In genomic region chr1:23217421-23218115, GRCh38 we compare ENCODE assay signal across 9 cellular contexts. TPM values are rescaled to one million over a fixed set of nuclear protein-coding genes. Genes with fewer than 3 reads are reported as not detected.
A peak's percentile ranks its signal among the peaks of the same experiment; 100 is the strongest.
DNase-seq lines count a peak whose midpoint lies in the region; ATAC-seq, FAIRE-seq and TF ChIP-seq lines count a peak whose summit lies in the region.
"Had no signal": no experiment of that assay in that cellular context is flagged by ENCODE, and none has a peak within 500 bp of the region (broad histone marks: within the 10 kb centered on the region; RNA-seq: fewer than 3 reads in every experiment).

HTR1D (minus strand) TSS chr1:23217502; CDS start chr1:23194219, 23,283 bp downstream.

- H3K79me2 ChIP-seq in astrocyte (ENCODE audit: insufficient read depth, low read length) = no peaks in the 10 kb centered on the region

- no peak for TF ChIP-seq CTCF in astrocyte (IDR thresholded peaks at IDR 0.05; ENCODE audit: insufficient read depth, low read depth, low read length)
- TF ChIP-seq CTCF in thyroid gland (IDR thresholded peaks at IDR 0.05) = no peak

- peak; percentile 52 for ATAC-seq in left lobe of liver
- no peak for ATAC-seq in HG02610 (IDR thresholded peaks at IDR 0.05; ENCODE audit: unreplicated experiment)
- ATAC-seq in HG02973 (IDR thresholded peaks at IDR 0.05; ENCODE audit: unreplicated experiment) = no peak

- no peaks in the 10 kb centered on the region for H3K9me3 Mint-ChIP-seq in activated naive CD4-positive, alpha-beta T cell treated with anti-CD3 and anti-CD28 coated beads, Interleukin-2, amount 10 ng/mL, durations not matched to agents 7 days and 5 days
- peaks cover 6% of the 10 kb centered on the region for H3K9me3 Mint-ChIP-seq in astrocyte (ENCODE audit: unreplicated experiment)

- H3K27me3 Mint-ChIP-seq in activated naive CD4-positive, alpha-beta T cell treated with anti-CD3 and anti-CD28 coated beads, Interleukin-2, amount 10 ng/mL, durations not matched to agents 7 days and 5 days = peaks cover 91% of the 10 kb centered on the region
- peaks cover 35% of the 10 kb centered on the region for H3K27me3 Mint-ChIP-seq in astrocyte (ENCODE audit: low read depth, unreplicated experiment)

- intact Hi-C loops in thyroid gland (cut with DNase I) = loop anchor here (5.0 kb wide), 1 partner anchor 60 kb away; no protein-coding TSS in a partner anchor

- CTCF ChIA-PET in activated naive CD4-positive, alpha-beta T cell treated with anti-CD3 and anti-CD28 coated beads, Interleukin-2, amount 10 ng/mL, durations not matched to agents 7 days and 5 days (lab: Charles Lee) = interaction anchor here (0.6 to 1.7 kb wide), 3 partner anchors 10 to 186 kb away, joined by 3 to 4 read pairs (median 4); no protein-coding TSS in a partner anchor

- peak; percentile 25 for DNase-seq in activated naive CD4-positive, alpha-beta T cell treated with anti-CD3 and anti-CD28 coated beads, Interleukin-2, amount 10 ng/mL, durations not matched to agents 7 days and 5 days
- no peak for DNase-seq in activated naive CD4-positive, alpha-beta T cell treated with Interleukin-2 at 50 U/mL for 16 hours
- no peak for DNase-seq in astrocyte (ENCODE audit: low read depth)
- DNase-seq in left lobe of liver (ENCODE audit: low spot score) = no peak
- DNase-seq in thyroid gland = peak; percentile 7 to 9
- no peak for DNase-seq in middle frontal gyrus (ENCODE audit: extremely low spot score, low spot score)

- no peaks in the 10 kb centered on the region for H3K9me3 ChIP-seq in astrocyte (ENCODE audit: insufficient read depth, low read depth, low read length)
- H3K9me3 ChIP-seq in thyroid gland = no peaks in the 10 kb centered on the region
- H3K9me3 ChIP-seq: adrenal gland had no signal

- H2AFZ ChIP-seq in astrocyte (ENCODE audit: low read depth, low read length) = peak within 1 kb of the TSS; percentile 52

- H3K4me2 ChIP-seq in astrocyte (ENCODE audit: low read length) = peak within 1 kb of the TSS; percentile 79

- no peak for FAIRE-seq in astrocyte (lab: Jason Lieb, UNC)

- peaks cover 28% of the 10 kb centered on the region for H3K27me3 ChIP-seq in astrocyte (ENCODE audit: insufficient read depth, low read length)
- no peaks in the 10 kb centered on the region for H3K27me3 ChIP-seq in thyroid gland

- WGBS in thyroid gland, 2 donors = 5 to 9% methylated on average over 14 to 21 of the region's 45 CpGs

- peak within 1 kb of the TSS; percentile 16 for H3K4me3 Mint-ChIP-seq in activated naive CD4-positive, alpha-beta T cell treated with anti-CD3 and anti-CD28 coated beads, Interleukin-2, amount 10 ng/mL, durations not matched to agents 7 days and 5 days
- peak within 1 kb of the TSS; percentile 67 for H3K4me3 Mint-ChIP-seq in astrocyte (ENCODE audit: unreplicated experiment)

- no peaks in the 10 kb centered on the region for H4K20me1 ChIP-seq in astrocyte (ENCODE audit: insufficient read depth, low read length)

- H3K4me1 ChIP-seq in astrocyte (ENCODE audit: insufficient read depth, low read length) (peaks cover 5% of the 10 kb centered on the region), thyroid gland (peaks cover 5 to 13% of the 10 kb centered on the region in 2 donors)

- H3K36me3 Mint-ChIP-seq in activated naive CD4-positive, alpha-beta T cell treated with anti-CD3 and anti-CD28 coated beads, Interleukin-2, amount 10 ng/mL, durations not matched to agents 7 days and 5 days = no peaks in the 10 kb centered on the region
- H3K36me3 Mint-ChIP-seq in astrocyte (ENCODE audit: low read depth, unreplicated experiment) = peaks cover 6% of the 10 kb centered on the region

- peaks cover 10% of the 10 kb centered on the region for H3K4me1 Mint-ChIP-seq in activated naive CD4-positive, alpha-beta T cell treated with anti-CD3 and anti-CD28 coated beads, Interleukin-2, amount 10 ng/mL, durations not matched to agents 7 days and 5 days
- peaks cover 13% of the 10 kb centered on the region for H3K4me1 Mint-ChIP-seq in astrocyte (ENCODE audit: low read depth, unreplicated experiment)

- no peak within 1 kb of the TSS for H3K9ac ChIP-seq in astrocyte (ENCODE audit: low read length)

- H3K36me3 ChIP-seq in astrocyte (ENCODE audit: insufficient read depth, low read length) (no peaks in the 10 kb centered on the region), thyroid gland (no peaks in the 10 kb centered on the region)
- H3K36me3 ChIP-seq: adrenal gland had no signal

- peak within 1 kb of the TSS; percentile 28 for H3K4me3 ChIP-seq in astrocyte (ENCODE audit: insufficient read depth, low read depth, low read length)
- peak within 1 kb of the TSS in 1 of 3 donors; percentile 39 for H3K4me3 ChIP-seq in thyroid gland (replicated peaks in 1 of 3)

- H3K27ac Mint-ChIP-seq in activated naive CD4-positive, alpha-beta T cell treated with anti-CD3 and anti-CD28 coated beads, Interleukin-2, amount 10 ng/mL, durations not matched to agents 7 days and 5 days = no peak within 1 kb of the TSS
- H3K27ac Mint-ChIP-seq in astrocyte (ENCODE audit: unreplicated experiment) = no peak within 1 kb of the TSS

- TF ChIP-seq POLR2A in thyroid gland (IDR thresholded peaks at IDR 0.05) = no peak

- H3K27ac ChIP-seq in astrocyte (ENCODE audit: low read depth, low read length) (no peak within 1 kb of the TSS), thyroid gland (no peak within 1 kb of the TSS)
- H3K27ac ChIP-seq: adrenal gland had no signal

RNA-seq across cellular contexts. Expression of gene HTR1D, which starts in this region (rescaled TPM):
- total RNA-seq in astrocyte = 3.3 and 3.8 TPM in 2 replicates
- total RNA-seq in left lobe of liver = not detected
- not detected for total RNA-seq in thyroid gland
- total RNA-seq: adrenal gland had no signal

Comparison
In these comparisons a context has a peak if more than half of its experiments do, and no peak if none do; other contexts are left out.
1. Peak in ATAC-seq in left lobe of liver; RNA of the gene not detected or under 1 TPM.
2. Peak in DNase-seq in thyroid gland; RNA of the gene not detected or under 1 TPM.